ENCODE assay signal across 15 cellular contexts in the genomic region with DNA sequence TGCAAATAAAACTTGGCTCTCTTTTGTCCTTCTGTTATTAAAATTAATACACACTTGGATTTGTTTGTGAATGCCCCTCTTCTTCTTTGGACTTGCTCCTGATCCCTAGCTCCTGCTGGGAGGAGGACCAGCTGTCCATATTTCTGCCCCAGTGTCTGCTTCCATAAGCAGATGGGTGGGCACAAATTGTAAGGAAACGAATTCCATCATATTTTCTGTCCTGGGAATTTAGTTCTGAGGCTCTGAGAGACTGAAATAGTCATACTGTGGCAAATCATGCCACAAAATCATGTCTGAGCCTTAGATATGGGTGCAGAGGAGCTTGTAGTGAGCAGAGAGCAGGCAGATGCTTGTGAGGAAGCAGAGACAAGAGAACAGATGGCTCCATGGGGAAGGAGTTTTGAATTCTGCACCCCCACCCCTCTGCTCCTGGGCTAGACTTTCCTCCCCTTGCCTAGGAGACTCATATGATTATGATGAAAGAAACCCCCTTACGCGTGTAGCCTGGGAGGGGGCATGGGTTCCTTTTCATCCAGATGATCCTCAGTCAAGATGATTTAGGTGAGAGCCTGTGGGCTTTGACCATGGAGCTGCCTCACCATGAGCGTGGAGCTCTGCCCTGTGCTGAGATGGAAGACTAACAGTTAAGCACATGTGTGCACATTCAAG. TPM values are rescaled to one million over a fixed set of nuclear protein-coding genes. Genes with fewer than 3 reads are reported as not detected.
A peak's percentile ranks its signal among the peaks of the same experiment; 100 is the strongest.
DNase-seq lines count a peak whose midpoint lies in the region; ATAC-seq and FAIRE-seq lines count a peak whose summit lies in the region.
"Had no signal": no experiment of that assay in that cellular context is flagged by ENCODE, and none has a peak within 500 bp of the region (broad histone marks: within the 10 kb centered on the region; RNA-seq: fewer than 3 reads in every experiment).

No MANE protein-coding gene starts in this region.

- H3K4me1 ChIP-seq in small intestine (ENCODE audit: control insufficient read depth in 2 of 2, insufficient read depth in 1 of 2, low read depth in 1 of 2, low read length in 1 of 2): no peaks in the 10 kb centered on the region

- ATAC-seq in GM21576 (IDR thresholded peaks at IDR 0.05; ENCODE audit: unreplicated experiment) (no peak), HG03354 (IDR thresholded peaks at IDR 0.05; ENCODE audit: poor library complexity, severe bottlenecking, unreplicated experiment) (no peak)
- ATAC-seq: Panc1 had no signal

- DNase-seq in NCI-H510A treated with DMSO at 0.1 percent for 48 hours (lab: John Stamatoyannopoulos, UW): peak; percentile 3
- DNase-seq in NCI-H510A (lab: John Stamatoyannopoulos, UW): no peak
- peak; percentile 98 for DNase-seq in NCI-H524 treated with DMSO at 0.1 percent for 48 hours (lab: John Stamatoyannopoulos, UW)
- peak; percentile 44 to 72 for DNase-seq in cerebellar nuclear complex (lab: John Stamatoyannopoulos, UW)
- no peak for DNase-seq in NCI-H1105 treated with DMSO at 0.1 percent for 48 hours (lab: John Stamatoyannopoulos, UW)
- no peak for DNase-seq in small intestine
- DNase-seq: CD8-positive, alpha-beta memory T cell; KBM-7; NCI-H187; NCI-H526 treated with DMSO at 0.1 percent for 48 hours had no signal

- WGBS in small intestine, 3 donors: 58 to 66% (median 63%) methylated on average over 4 of the region's 4 CpGs

- H3K36me3 ChIP-seq in small intestine (ENCODE audit: control insufficient read depth in 2 of 2, insufficient read depth in 2 of 2, low read length in 2 of 2): no peaks in the 10 kb centered on the region
- H3K36me3 ChIP-seq: BLaER1 treated with 17β-estradiol and CSF1 and Interleukin-3, amounts not matched to agents 10 nM and 100 nM had no signal

- no peak overlapping the region for H3K27ac ChIP-seq in small intestine (ENCODE audit: low read depth in 1 of 2, low read length in 1 of 2)
- H3K27ac ChIP-seq: BLaER1 treated with 17β-estradiol and CSF1 and Interleukin-3, amounts not matched to agents 10 nM and 100 nM had no signal

- no peak for FAIRE-seq in small intestine (lab: Jason Lieb, UNC)
- FAIRE-seq: GM12892 had no signal

- peaks cover 0 to 7% of the 10 kb centered on the region in 2 donors for H3K27me3 ChIP-seq in small intestine (ENCODE audit: control insufficient read depth in 2 of 2, insufficient read depth in 2 of 2, low read length in 2 of 2)
- H3K27me3 ChIP-seq: BLaER1 treated with 17β-estradiol and CSF1 and Interleukin-3, amounts not matched to agents 10 nM and 100 nM had no signal

- H3K4me3 ChIP-seq in small intestine (ENCODE audit: low read depth in 1 of 2, low read length in 2 of 2): no peak overlapping the region
- H3K4me3 ChIP-seq: BLaER1 treated with 17β-estradiol and CSF1 and Interleukin-3, amounts not matched to agents 10 nM and 100 nM had no signal

- no peaks in the 10 kb centered on the region for H3K9me3 ChIP-seq in small intestine (ENCODE audit: control insufficient read depth, low read depth)
- H3K9me3 ChIP-seq: BLaER1 treated with 17β-estradiol and CSF1 and Interleukin-3, amounts not matched to agents 10 nM and 100 nM had no signal

RNA-seq across cellular contexts. Expression of gene SV2B, which starts 50.6 kb away (rescaled TPM):
- polyA plus RNA-seq in small intestine: 1 to 10 TPM in 1 of 3 donors, not detected in 2; 2.0 TPM
- polyA plus RNA-seq: CD8-positive, alpha-beta memory T cell had no signal

Comparison
In these comparisons a context has a peak if more than half of its experiments do, and no peak if none do; other contexts are left out.
1. DNase-seq: peak in NCI-H510A treated with DMSO at 0.1 percent for 48 hours (single experiment), NCI-H524 treated with DMSO at 0.1 percent for 48 hours (single experiment) and cerebellar nuclear complex (2 of 2); none in NCI-H510A (single experiment), NCI-H1105 treated with DMSO at 0.1 percent for 48 hours (single experiment) and small intestine (single experiment).